ENCODE assay signal across 10 cellular contexts in the genomic region with DNA sequence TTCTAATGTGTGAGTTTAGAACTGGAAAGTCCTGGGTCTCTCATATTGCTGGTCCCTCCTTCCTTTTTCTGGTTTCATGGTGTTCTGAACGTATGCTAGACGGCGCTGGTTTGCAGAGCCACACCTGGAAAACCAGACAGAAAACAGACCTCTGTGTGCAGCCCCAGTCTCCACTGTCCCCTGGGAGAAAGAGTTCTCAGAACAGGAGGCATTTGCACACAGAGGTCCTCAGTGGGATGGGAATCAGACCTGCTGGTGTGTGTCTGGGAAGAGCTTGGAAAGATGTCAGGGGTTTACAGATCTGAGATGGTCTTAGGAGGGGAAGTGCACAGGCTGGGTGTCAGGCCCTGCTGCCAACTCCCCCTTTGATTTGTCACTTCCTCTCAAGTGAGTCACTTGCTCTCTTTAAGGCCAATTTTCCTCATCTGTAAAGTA. TPM values are rescaled to one million over a fixed set of nuclear protein-coding genes. Genes with fewer than 3 reads are reported as not detected.
DNase-seq lines count a peak whose midpoint lies in the region; ATAC-seq, FAIRE-seq and TF ChIP-seq lines count a peak whose summit lies in the region.
"Had no signal": no experiment of that assay in that cellular context is flagged by ENCODE, and none has a peak within 500 bp of the region (broad histone marks: within the 10 kb centered on the region; RNA-seq: fewer than 3 reads in every experiment).

No MANE protein-coding gene starts in this region.

- no peak overlapping the region for H2AK5ac ChIP-seq in trophoblast cell (ENCODE audit: low read length)

- no peak overlapping the region for H4K91ac ChIP-seq in trophoblast cell (ENCODE audit: low read depth, low read length)

- no peaks in the 10 kb centered on the region for H3K27me3 Mint-ChIP-seq in T-helper 1 cell treated with Interleukin-12 subunit alpha and Interleukin-12 subunit beta and Interleukin-4 antibody, amounts not matched to agents 30 μg/mL and 1 μg/mL, for 36 hours (ENCODE audit: low read depth)

- peaks cover 28% of the 10 kb centered on the region for H3K4me1 Mint-ChIP-seq in T-helper 1 cell treated with Interleukin-12 subunit alpha and Interleukin-12 subunit beta and Interleukin-4 antibody, amounts not matched to agents 30 μg/mL and 1 μg/mL, for 36 hours (ENCODE audit: low read depth)

- peaks cover 6 to 33% (median 20%) of the 10 kb centered on the region in 10 experiments; a peak in 19 of 20 replicates for H3K4me1 ChIP-seq in BLaER1 treated with 17β-estradiol and CSF1 and Interleukin-3, amounts not matched to agents 10 nM and 100 nM
- no peaks in the 10 kb centered on the region for H3K4me1 ChIP-seq in trophoblast cell (ENCODE audit: control insufficient read depth in 1 of 2, insufficient read depth in 2 of 2, low read length in 2 of 2)

- no peaks in the 10 kb centered on the region for H4K20me1 ChIP-seq in BLaER1 treated with 17β-estradiol and CSF1 and Interleukin-3, amounts not matched to agents 10 nM and 100 nM

- H3K36me3 Mint-ChIP-seq in T-helper 1 cell treated with Interleukin-12 subunit alpha and Interleukin-12 subunit beta and Interleukin-4 antibody, amounts not matched to agents 30 μg/mL and 1 μg/mL, for 36 hours (ENCODE audit: low read depth), result peaks cover 16% of the 10 kb centered on the region

- H3K14ac ChIP-seq in trophoblast cell (ENCODE audit: low read length), result no peak overlapping the region

- no peak overlapping the region for H3K4me3 ChIP-seq in BLaER1 treated with 17β-estradiol and CSF1 and Interleukin-3, amounts not matched to agents 10 nM and 100 nM
- no peak overlapping the region for H3K4me3 ChIP-seq in fibroblast of mammary gland (ENCODE audit: control insufficient read depth, low read depth, low read length)
- H3K4me3 ChIP-seq in trophoblast cell (ENCODE audit: low read depth, low read length), result no peak overlapping the region

- no peak overlapping the region for H2BK5ac ChIP-seq in trophoblast cell (ENCODE audit: low read depth, low read length, poor library complexity)

- peaks cover 28 to 34% (median 33%) of the 10 kb centered on the region in 11 experiments for H3K9me3 ChIP-seq in BLaER1 treated with 17β-estradiol and CSF1 and Interleukin-3, amounts not matched to agents 10 nM and 100 nM (replicated peaks in 1 of 11)
- H3K9me3 ChIP-seq in trophoblast cell (ENCODE audit: insufficient read depth, low read depth, low read length), result peaks cover 13% of the 10 kb centered on the region

- H3K27ac ChIP-seq in BLaER1 treated with 17β-estradiol and CSF1 and Interleukin-3, amounts not matched to agents 10 nM and 100 nM, result peak overlapping the region in 4 of 11 experiments; percentile 11 to 50 (median 27); a peak in 5 of 22 replicates
- no peak overlapping the region for H3K27ac ChIP-seq in trophoblast cell (ENCODE audit: low read depth, low read length)

- H3K4me2 ChIP-seq in BLaER1 treated with 17β-estradiol and CSF1 and Interleukin-3, amounts not matched to agents 10 nM and 100 nM, result peak overlapping the region in 8 of 11 experiments; percentile 38 to 75 (median 60); a peak in 16 of 22 replicates
- no peak overlapping the region for H3K4me2 ChIP-seq in trophoblast cell (ENCODE audit: low read length)

- H3K4me3 Mint-ChIP-seq in T-helper 1 cell treated with Interleukin-12 subunit alpha and Interleukin-12 subunit beta and Interleukin-4 antibody, amounts not matched to agents 30 μg/mL and 1 μg/mL, for 36 hours, result no peak overlapping the region

- DNase-seq in fibroblast of mammary gland (ENCODE audit: low read depth), result peak; percentile 81
- DNase-seq in frontal cortex (ENCODE audit: low spot score in 2 of 2), result no peak
- DNase-seq in trophoblast cell, result no peak
- DNase-seq: NCI-H82, occipital lobe had no signal

- FAIRE-seq in frontal cortex (lab: Jason Lieb, UNC), result no peak

- no CpG with 5 or more reads among the region's 3 CpGs for WGBS in trophoblast cell (ENCODE audit: extremely low coverage, insufficient coverage, insufficient read length)

- H3K23ac ChIP-seq in trophoblast cell (ENCODE audit: low read length), result no peak overlapping the region

- H3K4ac ChIP-seq in trophoblast cell (ENCODE audit: low read depth, low read length), result no peak overlapping the region

- H3K9me3 Mint-ChIP-seq in T-helper 1 cell treated with Interleukin-12 subunit alpha and Interleukin-12 subunit beta and Interleukin-4 antibody, amounts not matched to agents 30 μg/mL and 1 μg/mL, for 36 hours, result peaks cover 18% of the 10 kb centered on the region

- no peak overlapping the region for H3K18ac ChIP-seq in trophoblast cell (ENCODE audit: low read length)

- H3K36me3 ChIP-seq in BLaER1 treated with 17β-estradiol and CSF1 and Interleukin-3, amounts not matched to agents 10 nM and 100 nM, result peaks cover 0 to 7% (median 0%) of the 10 kb centered on the region in 11 experiments; a peak in 8 of 22 replicates
- no peaks in the 10 kb centered on the region for H3K36me3 ChIP-seq in trophoblast cell (ENCODE audit: control insufficient read depth in 1 of 2, insufficient read depth in 2 of 2, low read length in 2 of 2)

- H2AFZ ChIP-seq in trophoblast cell (ENCODE audit: insufficient read depth, low read length, poor library complexity), result no peak overlapping the region

- no peaks in the 10 kb centered on the region for H3K79me2 ChIP-seq in trophoblast cell (ENCODE audit: control insufficient read depth, insufficient read depth, low read length, poor library complexity)

- H3K9ac ChIP-seq in BLaER1 treated with 17β-estradiol and CSF1 and Interleukin-3, amounts not matched to agents 10 nM and 100 nM, result no peak overlapping the region
- no peak overlapping the region for H3K9ac ChIP-seq in trophoblast cell (ENCODE audit: low read length)

- H4K12ac ChIP-seq in trophoblast cell (ENCODE audit: low read depth, low read length), result no peak overlapping the region

- no peaks in the 10 kb centered on the region for H3K27me3 ChIP-seq in BLaER1 treated with 17β-estradiol and CSF1 and Interleukin-3, amounts not matched to agents 10 nM and 100 nM
- no peaks in the 10 kb centered on the region for H3K27me3 ChIP-seq in trophoblast cell (ENCODE audit: insufficient read depth, low read length)

- H3K79me1 ChIP-seq in trophoblast cell (ENCODE audit: low read length), result no peaks in the 10 kb centered on the region

- no peak overlapping the region for H4K8ac ChIP-seq in trophoblast cell (ENCODE audit: low read depth, low read length)

- ATAC-seq in GM21367 (IDR thresholded peaks at IDR 0.05; ENCODE audit: unreplicated experiment), result peak; percentile 44
- ATAC-seq in GM18867 (IDR thresholded peaks at IDR 0.05; ENCODE audit: unreplicated experiment), result no peak
- no peak for ATAC-seq in HG02852 (IDR thresholded peaks at IDR 0.05; ENCODE audit: unreplicated experiment)

- H3K27ac Mint-ChIP-seq in T-helper 1 cell treated with Interleukin-12 subunit alpha and Interleukin-12 subunit beta and Interleukin-4 antibody, amounts not matched to agents 30 μg/mL and 1 μg/mL, for 36 hours, result peak overlapping the region; percentile 17

- no peak overlapping the region for H2BK120ac ChIP-seq in trophoblast cell (ENCODE audit: insufficient read depth, low read length, poor library complexity)

- TF ChIP-seq CTCF in fibroblast of mammary gland (conservative IDR thresholded peaks at IDR 0.05; ENCODE audit: control insufficient read depth, insufficient read depth, low read depth, low read length), result no peak

- no peak overlapping the region for H2BK12ac ChIP-seq in trophoblast cell (ENCODE audit: low read length)

RNA-seq across cellular contexts. Expression of gene MBP, which starts 14.9 kb away (rescaled TPM):
- total RNA-seq in frontal cortex, result 7.7 TPM
- polyA plus RNA-seq in trophoblast cell (2013), result 8.4 and 9.2 TPM in 2 replicates
